Comparison of ENCODE assay signal across 21 cellular contexts in genomic region chr20:7366189-7366588, GRCh38.
"Had no signal": no experiment of that assay in that cellular context is flagged by ENCODE, and none has a peak within 500 bp of the region (broad histone marks: within the 10 kb centered on the region; RNA-seq: fewer than 3 reads in every experiment).

No MANE protein-coding gene starts in this region.

- H3K36me3 ChIP-seq: left ventricle myocardium inferior, ovary, right atrium auricular region, spleen, suprapubic skin, thoracic aorta, tibial artery, upper lobe of right lung had no signal

- H3K27ac ChIP-seq: hepatocyte, left ventricle myocardium inferior, ovary, right atrium auricular region, skin epidermis, spleen, suprapubic skin, thoracic aorta, tibial artery, upper lobe of right lung had no signal

- DNase-seq: islet precursor cell; left ventricle myocardium inferior; mesendoderm; naive B cell; natural killer cell; nephron progenitor cell; ovary; spleen; stimulated activated CD4-positive, alpha-beta T cell treated with anti-CD3 and anti-CD28 coated beads, Interleukin-4, amount 100 ng/mL, for 24 hours; stimulated activated naive CD4-positive, alpha-beta T cell; tibial artery; trophoblast cell; upper lobe of right lung had no signal

- H2AFZ ChIP-seq: hepatocyte had no signal

- ATAC-seq: natural killer cell; sciatic nerve; stimulated activated effector memory CD8-positive, alpha-beta T cell treated with anti-CD3 and anti-CD28 coated beads, Interleukin-12 subunit alpha, Interleukin-12 subunit beta, amount 100 ng/mL, for 72 hours; upper lobe of right lung had no signal

- H3K4me3 ChIP-seq: hepatocyte, left ventricle myocardium inferior, lung, ovary, right atrium auricular region, skin epidermis, spleen, suprapubic skin, thoracic aorta, tibial artery, upper lobe of right lung had no signal

- H3K9me3 ChIP-seq: left ventricle myocardium inferior, ovary, right atrium auricular region, suprapubic skin, thoracic aorta, tibial artery, upper lobe of right lung had no signal

- H3K4me1 ChIP-seq: left ventricle myocardium inferior, right atrium auricular region, spleen, suprapubic skin, tibial artery, upper lobe of right lung had no signal

- H3K27me3 ChIP-seq: hepatocyte, ovary, right atrium auricular region, spleen, suprapubic skin, tibial artery, upper lobe of right lung had no signal

- H3K79me2 ChIP-seq: hepatocyte had no signal

- H3K4me2 ChIP-seq: hepatocyte had no signal
